Comparison of ENCODE assay signal across 8 cellular contexts in genomic region chr9:137240841-137241489, GRCh38. TPM values are rescaled to one million over a fixed set of nuclear protein-coding genes. Genes with fewer than 3 reads are reported as not detected.
DNase-seq lines count a peak whose midpoint lies in the region; ATAC-seq and TF ChIP-seq lines count a peak whose summit lies in the region.

Gene TUBB4B (plus strand): TSS chr9:137241287. CDS start chr9:137241361, 74 bp downstream.

- H3K4me1 ChIP-seq in gastroesophageal sphincter (peaks cover 0 to 81% (median 43%) of the 10 kb centered on the region in 3 donors), neutrophil (ENCODE audit: control insufficient read depth in 1 of 2, insufficient read depth in 1 of 2, low read depth in 1 of 2, low read length in 1 of 2) (peaks cover 67 to 70% of the 10 kb centered on the region in 2 experiments)

- TF ChIP-seq CTCF in HFFc6 (IDR thresholded peaks at IDR 0.05) (no peak), NB4 (IDR thresholded peaks at IDR 0.05; ENCODE audit: low read depth, low read length) (no peak), gastroesophageal sphincter (IDR thresholded peaks at IDR 0.05) (peak in 2 of 4 experiments; percentile 11 to 22), neutrophil (IDR thresholded peaks at IDR 0.05) (peak; percentile 40)

- H3K36me3 Mint-ChIP-seq in HFFc6 (ENCODE audit: low read depth) = peaks cover 21% of the 10 kb centered on the region
- H3K36me3 Mint-ChIP-seq in activated naive CD4-positive, alpha-beta T cell treated with anti-CD3 and anti-CD28 coated beads, Interleukin-2, amount 10 ng/mL, durations not matched to agents 7 days and 5 days = peaks cover 23% of the 10 kb centered on the region

- peak within 1 kb of the TSS; percentile 85 for H3K27ac ChIP-seq in SK-N-MC
- peak within 1 kb of the TSS; percentile 77 to 99 (median 97) for H3K27ac ChIP-seq in gastroesophageal sphincter
- H3K27ac ChIP-seq in neutrophil = peak within 1 kb of the TSS; percentile 96
- H3K27ac ChIP-seq in substantia nigra (ENCODE audit: low read depth, low read length, poor library complexity, severe bottlenecking) = peak within 1 kb of the TSS; percentile 96

- DNase-seq in GM04503 (ENCODE audit: low read depth) (peak; percentile 98), HFFc6 (peak; percentile 100), NB4 (ENCODE audit: low read depth) (peak; percentile 100), SK-N-MC (ENCODE audit: low read depth, low spot score) (peak; percentile 100), substantia nigra (lab: John Stamatoyannopoulos, UW) (peak; percentile 81 to 100 (median 99))
- DNase-seq in activated naive CD4-positive, alpha-beta T cell treated with anti-CD3 and anti-CD28 coated beads, Interleukin-2, amount 10 ng/mL, durations not matched to agents 7 days and 5 days = peak; percentile 98

- H3K36me3 ChIP-seq in SK-N-MC (ENCODE audit: insufficient read depth, low read length) = peaks cover 21% of the 10 kb centered on the region
- peaks cover 0 to 22% of the 10 kb centered on the region in 2 donors for H3K36me3 ChIP-seq in gastroesophageal sphincter
- peaks cover 23% of the 10 kb centered on the region for H3K36me3 ChIP-seq in neutrophil

- TF ChIP-seq POLR2A in NB4 (IDR thresholded peaks at IDR 0.05; ENCODE audit: extremely low read depth, insufficient read length) = peak; percentile 99
- TF ChIP-seq POLR2A in gastroesophageal sphincter (IDR thresholded peaks at IDR 0.05) = peak; percentile 100

- CTCF ChIA-PET in activated naive CD4-positive, alpha-beta T cell treated with anti-CD3 and anti-CD28 coated beads, Interleukin-2, amount 10 ng/mL, durations not matched to agents 7 days and 5 days (lab: Charles Lee) = interaction anchor here (0.6 to 1.8 kb wide), 6 partner anchors 14 to 514 kb away, joined by 3 to 8 read pairs (median 3); partner anchors contain the start of genes NELFB and RNF224

- WGBS in gastroesophageal sphincter (ENCODE audit: low coverage in 1 of 2), 2 donors = 0% methylated on average over 15 of the region's 67 CpGs; no CpG with 5 or more reads in 1 of the 2 donors

- H3K27me3 Mint-ChIP-seq in HFFc6 (ENCODE audit: insufficient read depth) = peaks cover 21% of the 10 kb centered on the region
- peaks cover 4% of the 10 kb centered on the region for H3K27me3 Mint-ChIP-seq in activated naive CD4-positive, alpha-beta T cell treated with anti-CD3 and anti-CD28 coated beads, Interleukin-2, amount 10 ng/mL, durations not matched to agents 7 days and 5 days

- peaks cover 11% of the 10 kb centered on the region for H3K9me3 Mint-ChIP-seq in HFFc6
- H3K9me3 Mint-ChIP-seq in activated naive CD4-positive, alpha-beta T cell treated with anti-CD3 and anti-CD28 coated beads, Interleukin-2, amount 10 ng/mL, durations not matched to agents 7 days and 5 days = no peaks in the 10 kb centered on the region

- H3K4me3 ChIP-seq in NB4 (ENCODE audit: low read depth, low read length) (peak within 1 kb of the TSS; percentile 83), SK-N-MC (peak within 1 kb of the TSS; percentile 90), gastroesophageal sphincter (peak within 1 kb of the TSS; percentile 67 to 82), neutrophil (ENCODE audit: low read depth in 1 of 2, low read length in 1 of 2) (peak within 1 kb of the TSS; percentile 79 to 96)

- no peaks in the 10 kb centered on the region for H3K27me3 ChIP-seq in gastroesophageal sphincter
- H3K27me3 ChIP-seq in neutrophil = peaks cover 1% of the 10 kb centered on the region

- no peak for TF ChIP-seq EP300 in gastroesophageal sphincter (IDR thresholded peaks at IDR 0.05)

- peak within 1 kb of the TSS; percentile 93 for H3K27ac Mint-ChIP-seq in HFFc6
- H3K27ac Mint-ChIP-seq in activated naive CD4-positive, alpha-beta T cell treated with anti-CD3 and anti-CD28 coated beads, Interleukin-2, amount 10 ng/mL, durations not matched to agents 7 days and 5 days = peak within 1 kb of the TSS; percentile 92

- H3K4me1 Mint-ChIP-seq in HFFc6 (ENCODE audit: low read depth) = peaks cover 31% of the 10 kb centered on the region
- H3K4me1 Mint-ChIP-seq in activated naive CD4-positive, alpha-beta T cell treated with anti-CD3 and anti-CD28 coated beads, Interleukin-2, amount 10 ng/mL, durations not matched to agents 7 days and 5 days = peaks cover 39% of the 10 kb centered on the region

- peak; percentile 94 for ATAC-seq in gastroesophageal sphincter

- H3K9ac ChIP-seq in SK-N-MC (ENCODE audit: insufficient read length) = peak within 1 kb of the TSS; percentile 91

- H3K9me3 ChIP-seq in SK-N-MC (ENCODE audit: low read depth, low read length) (no peaks in the 10 kb centered on the region), gastroesophageal sphincter (no peaks in the 10 kb centered on the region), neutrophil (no peaks in the 10 kb centered on the region)

- peak within 1 kb of the TSS; percentile 94 for H3K4me3 Mint-ChIP-seq in HFFc6
- H3K4me3 Mint-ChIP-seq in activated naive CD4-positive, alpha-beta T cell treated with anti-CD3 and anti-CD28 coated beads, Interleukin-2, amount 10 ng/mL, durations not matched to agents 7 days and 5 days = peak within 1 kb of the TSS; percentile 85

RNA-seq across cellular contexts. Expression of gene TUBB4B, which starts in this region (rescaled TPM):
- total RNA-seq in HFFc6 (2021; fragmentation: NEBNext Ultra II Directional; extraction: Animal tissue kit (Norgen Biotek cat#: 25700)) = 100 to 1,000 TPM; 415 to 760 (median 681) TPM
- 100 to 1,000 TPM; 220 to 488 (median 265) TPM for total RNA-seq in gastroesophageal sphincter

Comparison
In these comparisons a context has a peak if more than half of its experiments do, and no peak if none do; other contexts are left out.
1. Peak in every context shown above with its lines: DNase-seq, ATAC-seq, H3K4me3 ChIP-seq and H3K27ac ChIP-seq.